1 cellular context compared by ENCODE assay signal in the genomic region with DNA sequence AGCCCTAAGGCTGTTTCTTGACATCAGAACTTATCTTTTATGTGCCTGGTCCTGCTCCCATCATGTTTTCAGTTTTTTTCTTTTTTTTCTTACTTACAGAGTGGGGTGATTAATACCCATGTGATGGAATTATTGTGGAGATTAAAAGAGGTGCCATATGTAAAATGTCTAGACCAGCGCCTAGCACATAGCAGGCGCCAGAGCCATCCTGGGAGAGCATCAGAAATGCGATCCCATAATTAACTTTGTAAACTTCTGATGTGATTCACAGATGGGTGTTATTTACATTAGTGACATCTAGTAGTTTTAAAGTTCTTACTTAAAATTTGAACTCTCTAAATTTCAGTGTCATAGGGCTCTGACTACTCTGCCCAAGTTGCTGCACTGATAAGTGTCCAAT.
TF ChIP-seq lines count a peak whose summit lies in the region.

No MANE protein-coding gene starts in this region.

TF ChIP-seq in HCT116, 20 proteins besides CTCF, POLR2A, EP300 and RAD21 (continued from another document):
- TF ChIP-seq, protein P1, sequence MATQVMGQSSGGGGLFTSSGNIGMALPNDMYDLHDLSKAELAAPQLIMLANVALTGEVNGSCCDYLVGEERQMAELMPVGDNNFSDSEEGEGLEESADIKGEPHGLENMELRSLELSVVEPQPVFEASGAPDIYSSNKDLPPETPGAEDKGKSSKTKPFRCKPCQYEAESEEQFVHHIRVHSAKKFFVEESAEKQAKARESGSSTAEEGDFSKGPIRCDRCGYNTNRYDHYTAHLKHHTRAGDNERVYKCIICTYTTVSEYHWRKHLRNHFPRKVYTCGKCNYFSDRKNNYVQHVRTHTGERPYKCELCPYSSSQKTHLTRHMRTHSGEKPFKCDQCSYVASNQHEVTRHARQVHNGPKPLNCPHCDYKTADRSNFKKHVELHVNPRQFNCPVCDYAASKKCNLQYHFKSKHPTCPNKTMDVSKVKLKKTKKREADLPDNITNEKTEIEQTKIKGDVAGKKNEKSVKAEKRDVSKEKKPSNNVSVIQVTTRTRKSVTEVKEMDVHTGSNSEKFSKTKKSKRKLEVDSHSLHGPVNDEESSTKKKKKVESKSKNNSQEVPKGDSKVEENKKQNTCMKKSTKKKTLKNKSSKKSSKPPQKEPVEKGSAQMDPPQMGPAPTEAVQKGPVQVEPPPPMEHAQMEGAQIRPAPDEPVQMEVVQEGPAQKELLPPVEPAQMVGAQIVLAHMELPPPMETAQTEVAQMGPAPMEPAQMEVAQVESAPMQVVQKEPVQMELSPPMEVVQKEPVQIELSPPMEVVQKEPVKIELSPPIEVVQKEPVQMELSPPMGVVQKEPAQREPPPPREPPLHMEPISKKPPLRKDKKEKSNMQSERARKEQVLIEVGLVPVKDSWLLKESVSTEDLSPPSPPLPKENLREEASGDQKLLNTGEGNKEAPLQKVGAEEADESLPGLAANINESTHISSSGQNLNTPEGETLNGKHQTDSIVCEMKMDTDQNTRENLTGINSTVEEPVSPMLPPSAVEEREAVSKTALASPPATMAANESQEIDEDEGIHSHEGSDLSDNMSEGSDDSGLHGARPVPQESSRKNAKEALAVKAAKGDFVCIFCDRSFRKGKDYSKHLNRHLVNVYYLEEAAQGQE (IDR thresholded peaks at IDR 0.05; ENCODE audit: low read depth), result no peak
- TF ChIP-seq, protein P2, sequence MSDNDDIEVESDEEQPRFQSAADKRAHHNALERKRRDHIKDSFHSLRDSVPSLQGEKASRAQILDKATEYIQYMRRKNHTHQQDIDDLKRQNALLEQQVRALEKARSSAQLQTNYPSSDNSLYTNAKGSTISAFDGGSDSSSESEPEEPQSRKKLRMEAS (IDR thresholded peaks at IDR 0.05), result no peak
- no peak for TF ChIP-seq ELF1 (IDR thresholded peaks at IDR 0.05; ENCODE audit: borderline replicate concordance, low read depth)
- no peak for TF ChIP-seq SRF (IDR thresholded peaks at IDR 0.05; ENCODE audit: low read depth)
- TF ChIP-seq ZNF274 (IDR thresholded peaks at IDR 0.05; ENCODE audit: low read depth, low read length), result no peak
- TF ChIP-seq SP1 (IDR thresholded peaks at IDR 0.05; ENCODE audit: low read depth), result no peak
- TF ChIP-seq, protein P3, sequence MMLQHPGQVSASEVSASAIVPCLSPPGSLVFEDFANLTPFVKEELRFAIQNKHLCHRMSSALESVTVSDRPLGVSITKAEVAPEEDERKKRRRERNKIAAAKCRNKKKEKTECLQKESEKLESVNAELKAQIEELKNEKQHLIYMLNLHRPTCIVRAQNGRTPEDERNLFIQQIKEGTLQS (IDR thresholded peaks at IDR 0.05), result no peak
- no peak for TF ChIP-seq SIN3A (IDR thresholded peaks at IDR 0.05; ENCODE audit: low read depth)
- TF ChIP-seq TCF7L2 (IDR thresholded peaks at IDR 0.05; ENCODE audit: borderline replicate concordance, extremely low read depth, insufficient read depth, insufficient read length), result no peak
- TF ChIP-seq POLR2AphosphoS5 (IDR thresholded peaks at IDR 0.05; ENCODE audit: low read depth, low read length), result no peak
- no peak for TF ChIP-seq EZH2 (IDR thresholded peaks at IDR 0.05)
- TF ChIP-seq FOSL1 (IDR thresholded peaks at IDR 0.05; ENCODE audit: low read depth), result no peak
- TF ChIP-seq JUND (IDR thresholded peaks at IDR 0.05), result no peak
- TF ChIP-seq ZFX (IDR thresholded peaks at IDR 0.05), result no peak
- TF ChIP-seq CEBPB (IDR thresholded peaks at IDR 0.05; ENCODE audit: low read depth), result no peak
- no peak for TF ChIP-seq EGR1 (IDR thresholded peaks at IDR 0.05; ENCODE audit: low read depth)
